ENCODE assay signal across 8 cellular contexts in genomic region chr14:72291908-72292688, GRCh38.
A peak's percentile ranks its signal among the peaks of the same experiment; 100 is the strongest.
DNase-seq lines count a peak whose midpoint lies in the region; ATAC-seq and TF ChIP-seq lines count a peak whose summit lies in the region.

No MANE protein-coding gene starts in this region.

- no peaks in the 10 kb centered on the region for H3K4me1 Mint-ChIP-seq in activated CD8-positive, alpha-beta T cell treated with anti-CD3 and anti-CD28 coated beads for 36 hours (ENCODE audit: low read depth)

- CTCF ChIA-PET in activated CD8-positive, alpha-beta T cell treated with anti-CD3 and anti-CD28 coated beads for 36 hours (lab: Charles Lee), result interaction anchor here (0.8 to 2.0 kb wide), 6 partner anchors 9 to 268 kb away, joined by 3 to 7 read pairs (median 3); no protein-coding TSS in a partner anchor

- no peaks in the 10 kb centered on the region for H3K36me3 ChIP-seq in left ventricle myocardium inferior

- H3K4me3 Mint-ChIP-seq in activated CD8-positive, alpha-beta T cell treated with anti-CD3 and anti-CD28 coated beads for 36 hours, result no peak overlapping the region

- H3K27me3 Mint-ChIP-seq in activated CD8-positive, alpha-beta T cell treated with anti-CD3 and anti-CD28 coated beads for 36 hours, result peaks cover 8% of the 10 kb centered on the region

- H3K27ac ChIP-seq in left ventricle myocardium inferior (replicated peaks), result no peak overlapping the region

- peak overlapping the region; percentile 38 for H3K4me3 ChIP-seq in left ventricle myocardium inferior

- H3K27me3 ChIP-seq in left ventricle myocardium inferior (ENCODE audit: low read depth), result no peaks in the 10 kb centered on the region

- H3K27ac Mint-ChIP-seq in activated CD8-positive, alpha-beta T cell treated with anti-CD3 and anti-CD28 coated beads for 36 hours, result no peak overlapping the region

- peak; percentile 81 for ATAC-seq in Right ventricle myocardium inferior
- peak; percentile 47 for ATAC-seq in activated CD8-positive, alpha-beta T cell treated with anti-CD3 and anti-CD28 coated beads for 36 hours
- peak; percentile 92 for ATAC-seq in sciatic nerve
- no peak for ATAC-seq in GM18909 (IDR thresholded peaks at IDR 0.05; ENCODE audit: poor library complexity, unreplicated experiment)

- H3K4me1 ChIP-seq in left ventricle myocardium inferior, result peaks cover 11% of the 10 kb centered on the region

- POLR2A ChIA-PET in activated CD8-positive, alpha-beta T cell treated with anti-CD3 and anti-CD28 coated beads for 36 hours (lab: Charles Lee), result no interaction called here

- TF ChIP-seq CTCF in activated CD8-positive, alpha-beta T cell treated with anti-CD3 and anti-CD28 coated beads for 36 hours (IDR thresholded peaks at IDR 0.05), result peak; percentile 72
- TF ChIP-seq CTCF in left ventricle myocardium inferior (IDR thresholded peaks at IDR 0.05; ENCODE audit: borderline replicate concordance), result peak; percentile 82

- DNase-seq in Right ventricle myocardium inferior (ENCODE audit: missing footprints) (no peak), cardiac septum (ENCODE audit: low spot score) (no peak), LHCN-M2 (ENCODE audit: low read depth) (peak; percentile 57), left ventricle myocardium inferior (no peak), sciatic nerve (ENCODE audit: low spot score) (no peak)
- peak; percentile 23 for DNase-seq in activated CD8-positive, alpha-beta T cell treated with anti-CD3 and anti-CD28 coated beads for 36 hours
- DNase-seq in activated CD4-positive, CD25-positive, alpha-beta regulatory T cell treated with anti-CD3 and anti-CD28 coated beads, Interleukin-2, amount 50 U/mL, for 72 hours, result no peak

- intact Hi-C loops in Right ventricle myocardium inferior (cut with DNase I) (loop anchor here (1.0 to 2.0 kb wide), 2 partner anchors 267 to 360 kb away; partner anchors contain the start of gene RGS6), cardiac septum (cut with DNase I) (loop anchor here (1.0 to 10.0 kb wide), 2 partner anchors 267 to 360 kb away; partner anchors contain the start of gene RGS6), left ventricle myocardium inferior (cut with micrococcal nuclease) (loop anchor here (5.0 to 10.0 kb wide), 2 partner anchors 265 to 357 kb away; partner anchors contain the start of gene RGS6), sciatic nerve (cut with DNase I) (no loop called here)
- intact Hi-C loops in activated CD8-positive, alpha-beta T cell treated with anti-CD3 and anti-CD28 coated beads for 36 hours (cut with micrococcal nuclease), result no loop called here

- H3K9me3 Mint-ChIP-seq in activated CD8-positive, alpha-beta T cell treated with anti-CD3 and anti-CD28 coated beads for 36 hours, result no peaks in the 10 kb centered on the region

- peaks cover 10% of the 10 kb centered on the region for H3K9me3 ChIP-seq in left ventricle myocardium inferior (replicated peaks)

- H3K36me3 Mint-ChIP-seq in activated CD8-positive, alpha-beta T cell treated with anti-CD3 and anti-CD28 coated beads for 36 hours (ENCODE audit: low read depth), result no peaks in the 10 kb centered on the region

Comparison
In these comparisons a context has a peak if more than half of its experiments do, and no peak if none do; other contexts are left out.
1. DNase-seq: peak in LHCN-M2 (single experiment) and activated CD8-positive, alpha-beta T cell treated with anti-CD3 and anti-CD28 coated beads for 36 hours (single experiment); none in Right ventricle myocardium inferior (single experiment), cardiac septum (single experiment), left ventricle myocardium inferior (single experiment), sciatic nerve (single experiment) and activated CD4-positive, CD25-positive, alpha-beta regulatory T cell treated with anti-CD3 and anti-CD28 coated beads, Interleukin-2, amount 50 U/mL, for 72 hours (single experiment).
2. intact Hi-C loops: an anchor here in Right ventricle myocardium inferior (1.0 to 2.0 kb wide), cardiac septum (1.0 to 10.0 kb wide) and left ventricle myocardium inferior (5.0 to 10.0 kb wide); none called in activated CD8-positive, alpha-beta T cell treated with anti-CD3 and anti-CD28 coated beads for 36 hours and sciatic nerve.